31 cellular contexts compared by ENCODE assay signal in genomic region chr16:53261276-53261675, GRCh38.
A peak's percentile ranks its signal among the peaks of the same experiment; 100 is the strongest.
DNase-seq lines count a peak whose midpoint lies in the region; ATAC-seq, FAIRE-seq and TF ChIP-seq lines count a peak whose summit lies in the region.
"Had no signal": no experiment of that assay in that cellular context is flagged by ENCODE, and none has a peak within 500 bp of the region (broad histone marks: within the 10 kb centered on the region; RNA-seq: fewer than 3 reads in every experiment).

No MANE protein-coding gene starts in this region.

- H2AFZ ChIP-seq in HepG2 (ENCODE audit: low read length) (no peak overlapping the region), K562 (ENCODE audit: low read depth, low read length) (no peak overlapping the region)

- BruUV-seq in HepG2 (replicated peaks; lab: Mats Ljungman, UMichigan): no TSS peak
- BruUV-seq in K562 (replicated peaks; lab: Mats Ljungman, UMichigan): no TSS peak

- H3K4me3 ChIP-seq in HepG2 (replicated peaks in 1 of 3; ENCODE audit: insufficient read depth in 1 of 3, low read depth in 2 of 3, low read length in 3 of 3) (no peak overlapping the region), right lobe of liver (no peak overlapping the region), K562 (no peak overlapping the region), liver (ENCODE audit: low read depth in 1 of 3, low read length in 3 of 3) (no peak overlapping the region)
- H3K4me3 ChIP-seq: A549; BLaER1; BLaER1 treated with 17β-estradiol and CSF1 and Interleukin-3, amounts not matched to agents 10 nM and 100 nM had no signal

- no peak for DNase-seq in HepG2 (ENCODE audit: low spot score)
- no peak for DNase-seq in right lobe of liver
- DNase-seq in K562 (ENCODE audit: extremely low read depth in 1 of 4, low spot score in 3 of 4): no peak
- no peak for DNase-seq in DMS79 (lab: John Stamatoyannopoulos, UW)
- DNase-seq: 8988T; ACHN; AML-193; BE2C; C1 segment of cervical spinal cord; Caco-2; Calu3; CD4-positive, alpha-beta memory T cell; CD4-positive, alpha-beta T cell; CD4-positive, CD25-positive, alpha-beta regulatory T cell; CD8-positive, alpha-beta memory T cell; CD8-positive, alpha-beta T cell; COR-L47; DMS 273 treated with DMSO at 0.1 percent for 48 hours; DMS153; DMS53; DMS79 treated with DMSO at 0.1 percent for 48 hours; DND-41 had no signal

- H3K4me2 ChIP-seq in HepG2 (ENCODE audit: low read depth, low read length) (no peak overlapping the region), K562 (ENCODE audit: insufficient read depth, low read length) (no peak overlapping the region)
- H3K4me2 ChIP-seq: A549; BLaER1; BLaER1 treated with 17β-estradiol and CSF1 and Interleukin-3, amounts not matched to agents 10 nM and 100 nM had no signal

- no peaks in the 10 kb centered on the region for H3K27me3 ChIP-seq in HepG2 (ENCODE audit: control insufficient read depth in 1 of 2, insufficient read depth in 2 of 2, low read length in 2 of 2)
- no peaks in the 10 kb centered on the region for H3K27me3 ChIP-seq in right lobe of liver
- H3K27me3 ChIP-seq in K562 (ENCODE audit: control insufficient read depth in 2 of 2, insufficient read depth in 2 of 2, low read length in 2 of 2): no peaks in the 10 kb centered on the region
- no peaks in the 10 kb centered on the region for H3K27me3 ChIP-seq in liver (ENCODE audit: control insufficient read depth in 4 of 4, insufficient read depth in 4 of 4, low read length in 3 of 4)
- H3K27me3 ChIP-seq: BE2C; BLaER1; BLaER1 treated with 17β-estradiol and CSF1 and Interleukin-3, amounts not matched to agents 10 nM and 100 nM had no signal

- ATAC-seq in HepG2: no peak
- no peak for ATAC-seq in right lobe of liver
- no peak for ATAC-seq in K562
- no peak for ATAC-seq in HG02970 (IDR thresholded peaks at IDR 0.05; ENCODE audit: low FRiP score, unreplicated experiment)
- ATAC-seq: A549; CD8-positive, alpha-beta T cell had no signal

- in situ Hi-C loops in HepG2 (cut with HindIII; ENCODE audit: extremely low pct_ligation_motif_present, low pct_unique_long_range_greater_than_20kb) (no loop called here), K562 (cut with MboI) (no loop called here)

- H3K9me3 ChIP-seq in HepG2 (ENCODE audit: low read length) (peaks cover 4% of the 10 kb centered on the region; the same call in 1 of the 2 replicates), right lobe of liver (no peaks in the 10 kb centered on the region), K562 (replicated peaks; ENCODE audit: control insufficient read depth, insufficient read depth, low read depth, low read length) (no peaks in the 10 kb centered on the region), liver (ENCODE audit: control insufficient read depth in 4 of 4, low read length in 3 of 4) (peaks cover 0 to 2% (median 0%) of the 10 kb centered on the region in 4 donors)
- H3K9me3 ChIP-seq: A549, BE2C, Caco-2 had no signal

- FAIRE-seq in HepG2 (lab: Jason Lieb, UNC) (no peak), K562 (lab: Jason Lieb, UNC) (no peak)
- FAIRE-seq: A204.1, A549, D721Med had no signal

- intact Hi-C loops in HepG2 (cut with micrococcal nuclease; ENCODE audit: unreplicated experiment) (no loop called here), right lobe of liver (cut with DNase I) (no loop called here), K562 (cut with micrococcal nuclease) (no loop called here)

- TF ChIP-seq CTCF in HepG2 (CRISPR knock-in tag; IDR thresholded peaks at IDR 0.05): no peak
- no peak for TF ChIP-seq CTCF in right lobe of liver (IDR thresholded peaks at IDR 0.05)
- TF ChIP-seq CTCF in K562 (IDR thresholded peaks at IDR 0.05 in 2 of 3, conservative IDR thresholded peaks at IDR 0.05 in 1 of 3; ENCODE audit: insufficient read depth in 2 of 3, low read depth in 1 of 3, low read length in 3 of 3): no peak
- TF ChIP-seq CTCF in liver (IDR thresholded peaks at IDR 0.05; ENCODE audit: low read depth, low read length, missing input control): no peak

- H3K9ac ChIP-seq in HepG2 (ENCODE audit: insufficient read depth, low read depth, low read length) (no peak overlapping the region), K562 (ENCODE audit: insufficient read depth in 1 of 2, low read depth in 2 of 2, low read length in 2 of 2) (no peak overlapping the region), liver (ENCODE audit: low read depth in 1 of 2, low read length in 2 of 2) (no peak overlapping the region)
- H3K9ac ChIP-seq: BLaER1; BLaER1 treated with 17β-estradiol and CSF1 and Interleukin-3, amounts not matched to agents 10 nM and 100 nM had no signal

- 95% methylated on average over 2 of the region's 2 CpGs for WGBS in HepG2 (ENCODE audit: low lambda C conversion rate)
- WGBS in right lobe of liver (ENCODE audit: insufficient coverage, low coverage, low lambda C conversion rate, missing lambda C conversion rate): 93% methylated on average over 2 of the region's 2 CpGs
- 88% methylated on average over 1 of the region's 2 CpGs for WGBS in K562 (ENCODE audit: insufficient coverage, low coverage, missing lambda C conversion rate)
- WGBS in liver: 97% methylated on average over 2 of the region's 2 CpGs

- POLR2A ChIA-PET in HepG2 (lab: Yijun Ruan, JAX): no interaction called here
- POLR2A ChIA-PET in K562 (lab: Yijun Ruan, JAX): no interaction called here

- H3K27ac ChIP-seq in HepG2 (ENCODE audit: extremely low read length, insufficient read depth, low read length) (no peak overlapping the region), right lobe of liver (no peak overlapping the region), K562 (ENCODE audit: extremely low read depth, low read depth, low read length) (no peak overlapping the region), liver (ENCODE audit: low read depth in 1 of 2, low read length in 2 of 2) (no peak overlapping the region)
- H3K27ac ChIP-seq: 22Rv1; A549; BLaER1; BLaER1 treated with 17β-estradiol and CSF1 and Interleukin-3, amounts not matched to agents 10 nM and 100 nM; C4-2B had no signal

- H4K20me1 ChIP-seq in HepG2 (ENCODE audit: insufficient read depth, low read length) (no peaks in the 10 kb centered on the region), K562 (replicated peaks; ENCODE audit: control insufficient read depth, insufficient read depth, low read length) (no peaks in the 10 kb centered on the region)
- H4K20me1 ChIP-seq: BLaER1; BLaER1 treated with 17β-estradiol and CSF1 and Interleukin-3, amounts not matched to agents 10 nM and 100 nM had no signal

- CTCF ChIA-PET in HepG2 (lab: Yijun Ruan, JAX; ENCODE audit: low intra/inter-chr PET ratio, low total read pairs) (no interaction called here), K562 (lab: Yijun Ruan, JAX; ENCODE audit: low intra/inter-chr PET ratio) (interaction anchor here (0.5 kb wide), 1 partner anchor 8 kb away, joined by 4 read pairs; no protein-coding TSS in a partner anchor)

- TF ChIP-seq POLR2A in HepG2 (IDR thresholded peaks at IDR 0.05; ENCODE audit: insufficient read depth in 1 of 2, low read depth in 2 of 2, low read length in 2 of 2) (no peak), right lobe of liver (IDR thresholded peaks at IDR 0.05) (no peak), K562 (conservative IDR thresholded peaks at IDR 0.05) (no peak)

- H3K79me2 ChIP-seq in HepG2 (ENCODE audit: insufficient read depth, low read length) (no peaks in the 10 kb centered on the region), K562 (ENCODE audit: control insufficient read depth, insufficient read depth, low read length) (no peaks in the 10 kb centered on the region)

- no peaks in the 10 kb centered on the region for H3K4me1 ChIP-seq in HepG2 (ENCODE audit: insufficient read depth, low read length)
- H3K4me1 ChIP-seq in right lobe of liver: no peaks in the 10 kb centered on the region
- no peaks in the 10 kb centered on the region for H3K4me1 ChIP-seq in K562 (replicated peaks in 1 of 2; ENCODE audit: control insufficient read depth in 2 of 2, insufficient read depth in 2 of 2, low read length in 2 of 2)
- no peaks in the 10 kb centered on the region for H3K4me1 ChIP-seq in liver (ENCODE audit: control insufficient read depth in 4 of 4, insufficient read depth in 4 of 4, low read length in 3 of 4)
- H3K4me1 ChIP-seq: BE2C; BLaER1; BLaER1 treated with 17β-estradiol and CSF1 and Interleukin-3, amounts not matched to agents 10 nM and 100 nM had no signal

- H3K36me3 ChIP-seq in HepG2 (replicated peaks in 1 of 2; ENCODE audit: control insufficient read depth in 1 of 2, insufficient read depth in 2 of 2, low read length in 2 of 2) (peaks cover 6 to 17% of the 10 kb centered on the region in 2 experiments), right lobe of liver (peaks cover 0 to 28% (median 6%) of the 10 kb centered on the region in 4 donors), K562 (ENCODE audit: control insufficient read depth, insufficient read depth, low read length) (peaks cover 85% of the 10 kb centered on the region), liver (ENCODE audit: control insufficient read depth in 4 of 4, insufficient read depth in 3 of 4, low read depth in 1 of 4, low read length in 3 of 4) (peaks cover 2 to 40% (median 21%) of the 10 kb centered on the region in 4 donors)

- TF ChIP-seq EP300 in HepG2 (IDR thresholded peaks at IDR 0.05; ENCODE audit: low read depth in 2 of 2, low read length in 2 of 2) (no peak), HepG2 (CRISPR knock-in tag; IDR thresholded peaks at IDR 0.05; ENCODE audit: borderline replicate concordance) (no peak), K562 (IDR thresholded peaks at IDR 0.05; ENCODE audit: low read length) (no peak)

- H3K9me1 ChIP-seq in K562 (ENCODE audit: control insufficient read depth, insufficient read depth, low read length): no peaks in the 10 kb centered on the region

- TF ChIP-seq RAD21 in HepG2 (CRISPR knock-in tag; IDR thresholded peaks at IDR 0.05): no peak
- TF ChIP-seq RAD21 in K562 (CRISPR knock-in tag; conservative IDR thresholded peaks at IDR 0.05 in 1 of 2, IDR thresholded peaks at IDR 0.05 in 1 of 2): no peak
- TF ChIP-seq RAD21 in liver (IDR thresholded peaks at IDR 0.05): no peak

TF ChIP-seq in HepG2, 621 proteins besides CTCF, POLR2A, EP300 and RAD21 (continues in another document):
- TF ChIP-seq ZNF460 (CRISPR knock-in tag; IDR thresholded peaks at IDR 0.05; ENCODE audit: borderline replicate concordance) (peak; percentile 72; the same call in 1 of the 2 replicates), SIX1 (CRISPR knock-in tag; IDR thresholded peaks at IDR 0.05; ENCODE audit: borderline replicate concordance) (no peak), FOSL1 (CRISPR knock-in tag; IDR thresholded peaks at IDR 0.05; ENCODE audit: borderline replicate concordance) (no peak)

TF ChIP-seq in K562, 482 proteins besides CTCF, POLR2A, EP300 and RAD21 (continues in another document):
- TF ChIP-seq ZFP30 (CRISPR knock-in tag; IDR thresholded peaks at IDR 0.05; ENCODE audit: borderline replicate concordance) (no peak), RB1 (IDR thresholded peaks at IDR 0.05; ENCODE audit: low read depth) (no peak)

TF ChIP-seq in liver, 16 proteins besides CTCF, POLR2A, EP300 and RAD21:
- TF ChIP-seq GABPA (IDR thresholded peaks at IDR 0.05 in 1 of 2, conservative IDR thresholded peaks at IDR 0.05 in 1 of 2) (no peak), RXRA (IDR thresholded peaks at IDR 0.05) (no peak), HNF4A (conservative IDR thresholded peaks at IDR 0.05) (no peak), EGR1 (IDR thresholded peaks at IDR 0.05; ENCODE audit: low read depth in 2 of 2) (no peak), NR2F2 (IDR thresholded peaks at IDR 0.05) (peak; percentile 9), FOXA1 (IDR thresholded peaks at IDR 0.05) (no peak)

Comparison
In these comparisons a context has a peak if more than half of its experiments do, and no peak if none do; other contexts are left out.
1. Of the 241 proteins assayed by ChIP-seq in both HepG2 and K562: peak only in HepG2: none; only in K562: none; in both: ZNF121; in neither: 239; mixed calls (peak in some experiments, not most) for 1.